ENCODE assay signal across 9 cellular contexts in genomic region chrX:15973299-15973698, GRCh38.
A peak's percentile ranks its signal among the peaks of the same experiment; 100 is the strongest.
DNase-seq lines count a peak whose midpoint lies in the region; ATAC-seq, FAIRE-seq and TF ChIP-seq lines count a peak whose summit lies in the region.
"Had no signal": no experiment of that assay in that cellular context is flagged by ENCODE, and none has a peak within 500 bp of the region (broad histone marks: within the 10 kb centered on the region; RNA-seq: fewer than 3 reads in every experiment).

No MANE protein-coding gene starts in this region.

- peak; percentile 26 to 53 for TF ChIP-seq CTCF in Caco-2 (IDR thresholded peaks at IDR 0.05; ENCODE audit: insufficient read depth in 1 of 2, low read depth in 1 of 2, low read length in 1 of 2, severe bottlenecking in 1 of 2, unreplicated experiment in 1 of 2)
- TF ChIP-seq CTCF in bronchial epithelial cell (IDR thresholded peaks at IDR 0.05; ENCODE audit: insufficient read depth, low read length, severe bottlenecking), result peak; percentile 50
- peak; percentile 28 for TF ChIP-seq CTCF in liver (IDR thresholded peaks at IDR 0.05; ENCODE audit: low read depth, low read length, missing input control)
- TF ChIP-seq CTCF in thyroid gland (IDR thresholded peaks at IDR 0.05), result peak in 1 of 6 experiments; percentile 14

- TF ChIP-seq POLR2A in thyroid gland (IDR thresholded peaks at IDR 0.05), result no peak

- H3K4me1 Mint-ChIP-seq in Caco-2 (ENCODE audit: low read depth, unreplicated experiment), result no peaks in the 10 kb centered on the region

- peak; percentile 56 to 75 for TF ChIP-seq RAD21 in liver (IDR thresholded peaks at IDR 0.05)

- WGBS in liver, result 50% methylated on average over 2 of the region's 2 CpGs
- WGBS in thyroid gland, 2 donors, result 44 to 59% methylated on average over 1 to 2 of the region's 2 CpGs

- H3K9ac ChIP-seq in liver (ENCODE audit: low read depth in 1 of 2, low read length in 2 of 2), result no peak overlapping the region

- FAIRE-seq in bronchial epithelial cell (lab: Jason Lieb, UNC), result no peak

- intact Hi-C loops in Caco-2 (cut with micrococcal nuclease; ENCODE audit: unreplicated experiment), result loop anchor here (1.0 to 5.0 kb wide), 5 partner anchors 43 to 286 kb away; partner anchors contain the start of gene AP1S2
- intact Hi-C loops in thyroid gland (cut with DNase I), result no loop called here

- no peaks in the 10 kb centered on the region for H3K27me3 ChIP-seq in Caco-2 (replicated peaks; ENCODE audit: control insufficient read depth, insufficient read depth, low read length)
- H3K27me3 ChIP-seq in bronchial epithelial cell (ENCODE audit: control insufficient read depth, insufficient read depth, low read length), result no peaks in the 10 kb centered on the region
- no peaks in the 10 kb centered on the region for H3K27me3 ChIP-seq in liver (ENCODE audit: control insufficient read depth in 4 of 4, insufficient read depth in 4 of 4, low read length in 3 of 4)
- no peaks in the 10 kb centered on the region for H3K27me3 ChIP-seq in thyroid gland

- H3K4me3 ChIP-seq in Caco-2 (ENCODE audit: low read depth, low read length), result no peak overlapping the region
- H3K4me3 ChIP-seq in bronchial epithelial cell (ENCODE audit: low read depth, low read length), result no peak overlapping the region
- H3K4me3 ChIP-seq in liver (ENCODE audit: low read depth in 1 of 3, low read length in 3 of 3), result no peak overlapping the region
- H3K4me3 ChIP-seq in thyroid gland (replicated peaks in 1 of 3), result no peak overlapping the region

- no TSS peak for BruUV-seq in Caco-2 (replicated peaks; lab: Mats Ljungman, UMichigan)

- CTCF ChIA-PET in Caco-2 (lab: Charles Lee), result no interaction called here

- H3K4me1 ChIP-seq in Caco-2 (no peaks in the 10 kb centered on the region), liver (ENCODE audit: control insufficient read depth in 4 of 4, insufficient read depth in 4 of 4, low read length in 3 of 4) (no peaks in the 10 kb centered on the region), thyroid gland (no peaks in the 10 kb centered on the region)

- no peaks in the 10 kb centered on the region for H3K9me3 Mint-ChIP-seq in Caco-2 (ENCODE audit: unreplicated experiment)
- H3K9me3 Mint-ChIP-seq: T-helper 1 cell treated with Interleukin-12 subunit alpha and Interleukin-12 subunit beta and Interleukin-4 antibody, amounts not matched to agents 30 μg/mL and 1 μg/mL, for 36 hours had no signal

- POLR2A ChIA-PET in Caco-2 (lab: Charles Lee), result no interaction called here

- H3K27me3 Mint-ChIP-seq in Caco-2 (ENCODE audit: insufficient read depth, unreplicated experiment), result no peaks in the 10 kb centered on the region

- ATAC-seq in GM18868 (IDR thresholded peaks at IDR 0.05; ENCODE audit: unreplicated experiment) (peak; percentile 61), GM18498 (IDR thresholded peaks at IDR 0.05; ENCODE audit: unreplicated experiment) (no peak), GM19395 (IDR thresholded peaks at IDR 0.05; ENCODE audit: unreplicated experiment) (no peak)

- no peak overlapping the region for H3K27ac Mint-ChIP-seq in Caco-2 (ENCODE audit: unreplicated experiment)
- H3K27ac Mint-ChIP-seq: T-helper 1 cell treated with Interleukin-12 subunit alpha and Interleukin-12 subunit beta and Interleukin-4 antibody, amounts not matched to agents 30 μg/mL and 1 μg/mL, for 36 hours had no signal

- no peaks in the 10 kb centered on the region for H3K9me3 ChIP-seq in Caco-2
- no peaks in the 10 kb centered on the region for H3K9me3 ChIP-seq in liver (ENCODE audit: control insufficient read depth in 4 of 4, low read length in 3 of 4)
- H3K9me3 ChIP-seq in thyroid gland, result no peaks in the 10 kb centered on the region

- H3K36me3 Mint-ChIP-seq in Caco-2 (ENCODE audit: insufficient read depth, unreplicated experiment), result no peaks in the 10 kb centered on the region

- H3K4me3 Mint-ChIP-seq in Caco-2 (ENCODE audit: unreplicated experiment), result no peak overlapping the region
- H3K4me3 Mint-ChIP-seq: T-helper 1 cell treated with Interleukin-12 subunit alpha and Interleukin-12 subunit beta and Interleukin-4 antibody, amounts not matched to agents 30 μg/mL and 1 μg/mL, for 36 hours had no signal

- H3K27ac ChIP-seq in liver (ENCODE audit: low read depth in 1 of 2, low read length in 2 of 2), result no peak overlapping the region
- H3K27ac ChIP-seq in thyroid gland, result no peak overlapping the region

- H3K36me3 ChIP-seq in Caco-2 (ENCODE audit: control insufficient read depth, insufficient read depth, low read length) (no peaks in the 10 kb centered on the region), bronchial epithelial cell (ENCODE audit: control insufficient read depth, insufficient read depth, low read length) (no peaks in the 10 kb centered on the region), liver (ENCODE audit: control insufficient read depth in 4 of 4, insufficient read depth in 3 of 4, low read depth in 1 of 4, low read length in 3 of 4) (no peaks in the 10 kb centered on the region), thyroid gland (no peaks in the 10 kb centered on the region)

- DNase-seq in Caco-2, result peak; percentile 39
- DNase-seq in NCI-H524 treated with DMSO at 0.1 percent for 48 hours (lab: John Stamatoyannopoulos, UW), result peak; percentile 8
- peak; percentile 44 for DNase-seq in bronchial epithelial cell (ENCODE audit: low read depth)
- no peak for DNase-seq in thyroid gland

TF ChIP-seq in liver, 16 proteins besides CTCF, POLR2A, EP300 and RAD21:
- no peak for TF ChIP-seq TAF1 (conservative IDR thresholded peaks at IDR 0.05)
- TF ChIP-seq YY1 (IDR thresholded peaks at IDR 0.05), result no peak
- no peak for TF ChIP-seq RXRA (IDR thresholded peaks at IDR 0.05)
- TF ChIP-seq REST (IDR thresholded peaks at IDR 0.05), result no peak
- TF ChIP-seq ZBTB33 (IDR thresholded peaks at IDR 0.05), result no peak
- no peak for TF ChIP-seq NR2F2 (IDR thresholded peaks at IDR 0.05)
- no peak for TF ChIP-seq MAX (IDR thresholded peaks at IDR 0.05)
- no peak for TF ChIP-seq JUND (IDR thresholded peaks at IDR 0.05)
- no peak for TF ChIP-seq EGR1 (IDR thresholded peaks at IDR 0.05; ENCODE audit: low read depth in 2 of 2)
- TF ChIP-seq HNF4G (IDR thresholded peaks at IDR 0.05), result no peak
- no peak for TF ChIP-seq SP1 (IDR thresholded peaks at IDR 0.05)
- TF ChIP-seq FOXA2 (IDR thresholded peaks at IDR 0.05), result no peak
- no peak for TF ChIP-seq HNF4A (conservative IDR thresholded peaks at IDR 0.05)
- no peak for TF ChIP-seq FOXA1 (IDR thresholded peaks at IDR 0.05)
- TF ChIP-seq ATF3 (IDR thresholded peaks at IDR 0.05), result no peak

Comparison
In these comparisons a context has a peak if more than half of its experiments do, and no peak if none do; other contexts are left out.
1. DNase-seq: peak in Caco-2 (2 of 2), NCI-H524 treated with DMSO at 0.1 percent for 48 hours (single experiment) and bronchial epithelial cell (single experiment); none in thyroid gland (0 of 2).